ENCODE assay signal across 8 cellular contexts in the genomic region with DNA sequence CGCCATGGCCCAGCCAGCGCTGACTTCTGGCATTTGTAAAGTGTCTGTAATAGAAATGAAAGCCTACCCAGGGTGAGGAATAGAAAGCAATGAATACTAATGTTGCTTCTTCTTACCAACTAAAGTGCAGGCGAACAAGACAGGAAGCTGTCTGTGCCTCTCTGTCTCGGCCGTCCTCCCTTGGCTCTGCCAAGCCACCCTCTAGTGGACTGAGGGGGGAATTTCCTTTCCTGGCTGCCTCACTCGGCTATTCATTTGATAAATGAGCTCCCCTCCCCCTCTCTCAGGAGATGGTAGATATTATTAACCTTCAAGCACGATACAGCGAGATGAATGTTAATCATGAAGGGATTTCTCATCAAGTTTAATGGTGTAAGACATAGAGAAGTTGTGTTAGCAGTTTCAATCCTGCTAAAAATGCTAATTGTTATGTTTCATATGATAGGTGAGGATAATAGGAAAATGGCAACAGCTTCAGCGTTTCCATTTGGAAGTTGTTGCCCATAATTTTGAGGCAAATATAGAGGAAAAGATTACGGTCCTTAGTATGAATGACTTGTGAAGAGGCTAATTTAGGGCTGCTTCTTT.
DNase-seq lines count a peak whose midpoint lies in the region; ATAC-seq and TF ChIP-seq lines count a peak whose summit lies in the region.

No MANE protein-coding gene starts in this region.

- TF ChIP-seq CTCF in C4-2B (conservative IDR thresholded peaks at IDR 0.05), result peak; percentile 80

- peak; percentile 83 for ATAC-seq in GM18511 (IDR thresholded peaks at IDR 0.05; ENCODE audit: unreplicated experiment)
- peak; percentile 81 for ATAC-seq in HG03025 (IDR thresholded peaks at IDR 0.05; ENCODE audit: low FRiP score, unreplicated experiment)
- no peak for ATAC-seq in HG03095 (IDR thresholded peaks at IDR 0.05; ENCODE audit: unreplicated experiment)

- H3K27ac ChIP-seq in C4-2B, result no peak overlapping the region

- peak; percentile 43 for DNase-seq in NCI-H2107 treated with DMSO at 0.1 percent for 48 hours (lab: John Stamatoyannopoulos, UW; ENCODE audit: unreplicated experiment)
- DNase-seq in activated CD4-positive, alpha-beta T cell treated with anti-CD3 and anti-CD28 coated beads, Interleukin-2, amount 50 U/mL, for 48 hours, result peak; percentile 13 to 40
- peak; percentile 63 for DNase-seq in globus pallidus (ENCODE audit: low spot score)
- peak; percentile 79 for DNase-seq in pons (ENCODE audit: low spot score)

Comparison
In these comparisons a context has a peak if more than half of its experiments do, and no peak if none do; other contexts are left out.
1. DNase-seq: peak in every context shown above with its lines; median percentile 79 in pons; 63 in globus pallidus; 43 in NCI-H2107 treated with DMSO at 0.1 percent for 48 hours; 26 in activated CD4-positive, alpha-beta T cell treated with anti-CD3 and anti-CD28 coated beads, Interleukin-2, amount 50 U/mL, for 48 hours.